11 cellular contexts compared by ENCODE assay signal in the genomic region with DNA sequence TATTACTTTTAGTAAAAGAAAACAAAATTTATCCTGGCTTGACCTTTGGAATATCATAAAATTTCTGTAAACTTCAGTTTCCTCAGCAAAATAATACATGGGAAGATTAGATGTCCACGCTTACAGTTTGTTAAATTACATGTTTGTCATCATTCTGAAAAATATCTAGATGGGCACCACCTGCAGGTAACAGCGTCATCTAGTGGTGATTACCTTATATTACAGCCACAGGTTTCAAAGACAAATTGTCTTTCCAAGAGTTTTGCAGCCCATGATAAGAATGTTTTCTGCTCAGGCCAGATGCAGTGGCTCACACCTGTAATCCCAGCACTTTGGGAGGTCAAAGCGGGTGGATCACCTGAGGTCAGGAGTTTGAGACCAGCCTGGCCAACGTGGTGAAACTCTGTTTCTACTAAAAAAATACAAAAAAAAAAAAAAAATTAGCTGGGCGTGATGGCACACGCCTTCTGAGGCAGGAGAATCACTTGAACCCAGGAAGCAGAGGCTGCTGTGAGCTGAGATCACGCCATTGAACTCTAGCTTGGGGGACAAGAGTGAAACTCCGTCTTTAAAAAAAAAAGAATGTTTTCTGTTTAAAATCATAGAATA.
DNase-seq lines count a peak whose midpoint lies in the region; ATAC-seq and TF ChIP-seq lines count a peak whose summit lies in the region.
"Had no signal": no experiment of that assay in that cellular context is flagged by ENCODE, and none has a peak within 500 bp of the region (broad histone marks: within the 10 kb centered on the region; RNA-seq: fewer than 3 reads in every experiment).

No MANE protein-coding gene starts in this region.

- H3K27ac Mint-ChIP-seq in activated CD8-positive, alpha-beta T cell treated with anti-CD3 and anti-CD28 coated beads for 36 hours = no peak overlapping the region
- no peak overlapping the region for H3K27ac Mint-ChIP-seq in activated CD8-positive, alpha-beta T cell treated with anti-CD3 and anti-CD28 coated beads, Interleukin-2, amount 10 ng/mL, durations not matched to agents 7 days and 5 days
- H3K27ac Mint-ChIP-seq: activated naive CD4-positive, alpha-beta T cell treated with anti-CD3 and anti-CD28 coated beads, Interleukin-2, amount 10 ng/mL, durations not matched to agents 7 days and 5 days; T-cell had no signal

- H3K36me3 Mint-ChIP-seq in activated CD8-positive, alpha-beta T cell treated with anti-CD3 and anti-CD28 coated beads for 36 hours (ENCODE audit: low read depth) = no peaks in the 10 kb centered on the region
- no peaks in the 10 kb centered on the region for H3K36me3 Mint-ChIP-seq in activated CD8-positive, alpha-beta T cell treated with anti-CD3 and anti-CD28 coated beads, Interleukin-2, amount 10 ng/mL, durations not matched to agents 7 days and 5 days (ENCODE audit: low read depth)
- H3K36me3 Mint-ChIP-seq: activated naive CD4-positive, alpha-beta T cell treated with anti-CD3 and anti-CD28 coated beads, Interleukin-2, amount 10 ng/mL, durations not matched to agents 7 days and 5 days; T-cell had no signal

- no peak for TF ChIP-seq POLR2A in esophagus squamous epithelium (IDR thresholded peaks at IDR 0.05)

- no peaks in the 10 kb centered on the region for H3K9me3 Mint-ChIP-seq in activated CD8-positive, alpha-beta T cell treated with anti-CD3 and anti-CD28 coated beads for 36 hours
- H3K9me3 Mint-ChIP-seq in activated CD8-positive, alpha-beta T cell treated with anti-CD3 and anti-CD28 coated beads, Interleukin-2, amount 10 ng/mL, durations not matched to agents 7 days and 5 days (ENCODE audit: insufficient read depth) = no peaks in the 10 kb centered on the region
- H3K9me3 Mint-ChIP-seq: activated naive CD4-positive, alpha-beta T cell treated with anti-CD3 and anti-CD28 coated beads, Interleukin-2, amount 10 ng/mL, durations not matched to agents 7 days and 5 days; T-cell had no signal

- intact Hi-C loops in activated CD8-positive, alpha-beta T cell treated with anti-CD3 and anti-CD28 coated beads for 36 hours (cut with micrococcal nuclease) = no loop called here
- intact Hi-C loops in esophagus squamous epithelium (cut with DNase I) = no loop called here

- no peak overlapping the region for H2AFZ ChIP-seq in OCI-LY3 (ENCODE audit: low read depth, low read length)

- CTCF ChIA-PET in activated CD8-positive, alpha-beta T cell treated with anti-CD3 and anti-CD28 coated beads for 36 hours (lab: Charles Lee) = interaction anchor here (0.7 to 3.1 kb wide), 15 partner anchors 8 to 660 kb away, joined by 3 to 13 read pairs (median 4); no protein-coding TSS in a partner anchor
- CTCF ChIA-PET in activated CD8-positive, alpha-beta T cell treated with anti-CD3 and anti-CD28 coated beads, Interleukin-2, amount 10 ng/mL, durations not matched to agents 7 days and 5 days (lab: Charles Lee) = interaction anchor here (0.6 to 3.6 kb wide), 10 partner anchors 9 to 203 kb away, joined by 3 to 23 read pairs (median 4); no protein-coding TSS in a partner anchor

- H3K36me3 ChIP-seq in OCI-LY3 (replicated peaks; ENCODE audit: low read depth, low read length) = no peaks in the 10 kb centered on the region
- H3K36me3 ChIP-seq in esophagus squamous epithelium = no peaks in the 10 kb centered on the region
- peaks cover 11% of the 10 kb centered on the region for H3K36me3 ChIP-seq in thoracic aorta

- H3K27me3 Mint-ChIP-seq in activated CD8-positive, alpha-beta T cell treated with anti-CD3 and anti-CD28 coated beads for 36 hours = peaks cover 5% of the 10 kb centered on the region
- peaks cover 2% of the 10 kb centered on the region for H3K27me3 Mint-ChIP-seq in activated CD8-positive, alpha-beta T cell treated with anti-CD3 and anti-CD28 coated beads, Interleukin-2, amount 10 ng/mL, durations not matched to agents 7 days and 5 days (ENCODE audit: low read depth)

- no peaks in the 10 kb centered on the region for H4K20me1 ChIP-seq in OCI-LY3 (ENCODE audit: insufficient read depth, low read length)

- TF ChIP-seq CTCF in activated CD8-positive, alpha-beta T cell treated with anti-CD3 and anti-CD28 coated beads for 36 hours (IDR thresholded peaks at IDR 0.05) = peak; percentile 70
- TF ChIP-seq CTCF in OCI-LY3 (IDR thresholded peaks at IDR 0.05; ENCODE audit: low read depth, low read length) (peak; percentile 79), esophagus squamous epithelium (IDR thresholded peaks at IDR 0.05) (peak in 5 of 6 experiments; percentile 8 to 63 (median 40)), thoracic aorta (IDR thresholded peaks at IDR 0.05) (peak; percentile 51)

- H3K4me1 ChIP-seq in OCI-LY3 (ENCODE audit: low read length) (peaks cover 20% of the 10 kb centered on the region), esophagus squamous epithelium (peaks cover 0 to 5% (median 3%) of the 10 kb centered on the region in 3 donors), thoracic aorta (ENCODE audit: control insufficient read depth in 1 of 2, low read depth in 2 of 2) (peaks cover 18 to 59% of the 10 kb centered on the region in 2 donors)

- 75 to 81% methylated on average over 7 to 8 of the region's 8 CpGs for WGBS in esophagus squamous epithelium, 2 donors

- no peak overlapping the region for H3K4me3 ChIP-seq in OCI-LY3 (ENCODE audit: low read length)
- H3K4me3 ChIP-seq in esophagus squamous epithelium = no peak overlapping the region
- no peak overlapping the region for H3K4me3 ChIP-seq in thoracic aorta

- POLR2A ChIA-PET in activated CD8-positive, alpha-beta T cell treated with anti-CD3 and anti-CD28 coated beads for 36 hours (lab: Charles Lee) = no interaction called here
- POLR2A ChIA-PET in activated CD8-positive, alpha-beta T cell treated with anti-CD3 and anti-CD28 coated beads, Interleukin-2, amount 10 ng/mL, durations not matched to agents 7 days and 5 days (lab: Charles Lee) = no interaction called here

- H3K9me3 ChIP-seq in OCI-LY3 (ENCODE audit: insufficient read depth, low read length) (no peaks in the 10 kb centered on the region), esophagus squamous epithelium (no peaks in the 10 kb centered on the region), thoracic aorta (no peaks in the 10 kb centered on the region)

- H3K27ac ChIP-seq in OCI-LY3 (ENCODE audit: low read length) = no peak overlapping the region
- H3K27ac ChIP-seq in esophagus squamous epithelium = no peak overlapping the region
- H3K27ac ChIP-seq in thoracic aorta = peak overlapping the region in 1 of 2 donors; percentile 78

- H3K27me3 ChIP-seq in OCI-LY3 (ENCODE audit: low read depth, low read length) (peaks cover 9% of the 10 kb centered on the region; the same call in 1 of the 2 replicates), esophagus squamous epithelium (no peaks in the 10 kb centered on the region), thoracic aorta (replicated peaks; ENCODE audit: insufficient read depth) (no peaks in the 10 kb centered on the region)

- DNase-seq in activated CD8-positive, alpha-beta T cell treated with anti-CD3 and anti-CD28 coated beads for 36 hours = no peak
- DNase-seq in activated CD8-positive, alpha-beta T cell treated with anti-CD3 and anti-CD28 coated beads, Interleukin-2, amount 10 ng/mL, durations not matched to agents 7 days and 5 days = no peak
- DNase-seq in esophagus squamous epithelium (lab: John Stamatoyannopoulos, UW) = no peak
- no peak for DNase-seq in thoracic aorta (ENCODE audit: low spot score)
- DNase-seq in KG1 (lab: John Stamatoyannopoulos, UW) = no peak
- DNase-seq: activated naive CD4-positive, alpha-beta T cell treated with anti-CD3 and anti-CD28 coated beads, Interleukin-2, amount 10 ng/mL, durations not matched to agents 7 days and 5 days; hypothalamus; T-cell had no signal

- no peak for ATAC-seq in activated CD8-positive, alpha-beta T cell treated with anti-CD3 and anti-CD28 coated beads for 36 hours
- no peak for ATAC-seq in activated CD8-positive, alpha-beta T cell treated with anti-CD3 and anti-CD28 coated beads, Interleukin-2, amount 10 ng/mL, durations not matched to agents 7 days and 5 days
- ATAC-seq in thoracic aorta (ENCODE audit: insufficient number of reproducible peaks, low FRiP score, low read depth) (no peak), GM19035 (IDR thresholded peaks at IDR 0.05; ENCODE audit: unreplicated experiment) (no peak), HG03175 (IDR thresholded peaks at IDR 0.05; ENCODE audit: unreplicated experiment) (no peak)
- ATAC-seq: T-cell had no signal

- H3K4me3 Mint-ChIP-seq in activated CD8-positive, alpha-beta T cell treated with anti-CD3 and anti-CD28 coated beads for 36 hours = no peak overlapping the region
- no peak overlapping the region for H3K4me3 Mint-ChIP-seq in activated CD8-positive, alpha-beta T cell treated with anti-CD3 and anti-CD28 coated beads, Interleukin-2, amount 10 ng/mL, durations not matched to agents 7 days and 5 days
- H3K4me3 Mint-ChIP-seq: activated naive CD4-positive, alpha-beta T cell treated with anti-CD3 and anti-CD28 coated beads, Interleukin-2, amount 10 ng/mL, durations not matched to agents 7 days and 5 days; T-cell had no signal

- no peak overlapping the region for H3K9ac ChIP-seq in OCI-LY3 (ENCODE audit: low read length)

- no peaks in the 10 kb centered on the region for H3K79me2 ChIP-seq in OCI-LY3 (ENCODE audit: low read length)

- no peaks in the 10 kb centered on the region for H3K4me1 Mint-ChIP-seq in activated CD8-positive, alpha-beta T cell treated with anti-CD3 and anti-CD28 coated beads for 36 hours (ENCODE audit: low read depth)
- H3K4me1 Mint-ChIP-seq in activated CD8-positive, alpha-beta T cell treated with anti-CD3 and anti-CD28 coated beads, Interleukin-2, amount 10 ng/mL, durations not matched to agents 7 days and 5 days (ENCODE audit: low read depth) = no peaks in the 10 kb centered on the region
- H3K4me1 Mint-ChIP-seq: activated naive CD4-positive, alpha-beta T cell treated with anti-CD3 and anti-CD28 coated beads, Interleukin-2, amount 10 ng/mL, durations not matched to agents 7 days and 5 days had no signal

- peak overlapping the region; percentile 1; the same call in 1 of the 2 replicates for H3K4me2 ChIP-seq in OCI-LY3 (ENCODE audit: low read length)
